ENCODE assay signal across 8 cellular contexts in the genomic region with DNA sequence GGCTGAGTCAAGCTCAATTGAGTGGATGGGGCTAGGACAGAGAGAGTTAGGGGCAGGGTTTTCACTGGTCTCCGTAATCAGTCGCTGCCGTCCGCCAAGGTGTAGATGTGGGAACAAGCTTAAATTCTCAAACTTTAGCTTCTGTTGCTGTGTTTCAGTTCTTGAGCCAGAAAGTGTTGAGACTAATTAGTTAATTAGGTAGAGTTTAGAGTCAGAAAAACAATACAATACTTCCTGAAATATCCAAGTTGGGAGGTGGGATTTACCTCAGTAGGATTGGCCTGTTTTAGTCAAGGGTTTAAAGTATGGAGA. TPM values are rescaled to one million over a fixed set of nuclear protein-coding genes. Genes with fewer than 3 reads are reported as not detected.
DNase-seq lines count a peak whose midpoint lies in the region; ATAC-seq, FAIRE-seq and TF ChIP-seq lines count a peak whose summit lies in the region.

No MANE protein-coding gene starts in this region.

- no peak overlapping the region for H3K4me3 Mint-ChIP-seq in activated CD4-positive, alpha-beta memory T cell treated with anti-CD3 and anti-CD28 coated beads for 36 hours

- peaks cover 16% of the 10 kb centered on the region for H3K36me3 Mint-ChIP-seq in activated CD4-positive, alpha-beta memory T cell treated with anti-CD3 and anti-CD28 coated beads for 36 hours

- in situ Hi-C loops in astrocyte of the cerebellum (cut with HindIII; ENCODE audit: low sequenced_read_pairs) = no loop called here

- DNase-seq in NCI-H1436 treated with DMSO at 0.1 percent for 48 hours (lab: John Stamatoyannopoulos, UW) = peak; percentile 9
- DNase-seq in NCI-H1436 (lab: John Stamatoyannopoulos, UW) = no peak
- no peak for DNase-seq in astrocyte of the cerebellum (ENCODE audit: low read depth)
- DNase-seq in kidney epithelial cell (ENCODE audit: low read depth) = no peak
- DNase-seq in urothelium cell line (ENCODE audit: low spot score) = no peak
- DNase-seq in activated CD4-positive, alpha-beta memory T cell treated with anti-CD3 and anti-CD28 coated beads for 36 hours = no peak

- no peak for TF ChIP-seq CTCF in astrocyte of the cerebellum (IDR thresholded peaks at IDR 0.05; ENCODE audit: low read depth, low read length, missing control alignments)
- TF ChIP-seq CTCF in kidney epithelial cell (IDR thresholded peaks at IDR 0.05; ENCODE audit: insufficient read depth, low read length, poor library complexity, severe bottlenecking) = no peak

- peaks cover 4% of the 10 kb centered on the region for H3K4me1 ChIP-seq in thymus (ENCODE audit: control insufficient read depth, insufficient read depth, low read length)

- H3K27me3 Mint-ChIP-seq in activated CD4-positive, alpha-beta memory T cell treated with anti-CD3 and anti-CD28 coated beads for 36 hours = no peaks in the 10 kb centered on the region

- H3K27ac ChIP-seq in thymus (ENCODE audit: low read depth) = peak overlapping the region; percentile 100

- WGBS in thymus = 3% methylated on average over 4 of the region's 4 CpGs

- no peaks in the 10 kb centered on the region for H3K9me3 ChIP-seq in thymus (ENCODE audit: control insufficient read depth)

- H3K36me3 ChIP-seq in kidney epithelial cell (ENCODE audit: control insufficient read depth, insufficient read depth, low read length) (no peaks in the 10 kb centered on the region), thymus (ENCODE audit: control insufficient read depth, insufficient read depth) (no peaks in the 10 kb centered on the region)

- H3K4me3 ChIP-seq in astrocyte of the cerebellum (ENCODE audit: low read depth, low read length) = peak overlapping the region; percentile 98
- peak overlapping the region; percentile 84 for H3K4me3 ChIP-seq in kidney epithelial cell (ENCODE audit: low read depth, low read length)
- peak overlapping the region; percentile 94 for H3K4me3 ChIP-seq in thymus (ENCODE audit: low read length)

- H3K4me1 Mint-ChIP-seq in activated CD4-positive, alpha-beta memory T cell treated with anti-CD3 and anti-CD28 coated beads for 36 hours (ENCODE audit: low read depth) = peaks cover 20% of the 10 kb centered on the region

- no peaks in the 10 kb centered on the region for H3K27me3 ChIP-seq in kidney epithelial cell (ENCODE audit: control insufficient read depth, insufficient read depth, low read length)
- no peaks in the 10 kb centered on the region for H3K27me3 ChIP-seq in thymus (ENCODE audit: control insufficient read depth, insufficient read depth)

- intact Hi-C loops in activated CD4-positive, alpha-beta memory T cell treated with anti-CD3 and anti-CD28 coated beads for 36 hours (cut with micrococcal nuclease) = loop anchor here (1.0 to 5.0 kb wide), 13 partner anchors 9 to 1481 kb away; partner anchors contain the start of genes BDH2, CENPE, MANBA and PPP3CA

- H3K9me3 Mint-ChIP-seq in activated CD4-positive, alpha-beta memory T cell treated with anti-CD3 and anti-CD28 coated beads for 36 hours = no peaks in the 10 kb centered on the region

- POLR2A ChIA-PET in activated CD4-positive, alpha-beta memory T cell treated with anti-CD3 and anti-CD28 coated beads for 36 hours (lab: Charles Lee) = interaction anchor here (0.8 to 6.7 kb wide), 18 partner anchors 9 to 1481 kb away, joined by 3 to 147 read pairs (median 5); partner anchors contain the start of genes BDH2, CISD2, MANBA and NFKB1

- ATAC-seq in HG03159 (IDR thresholded peaks at IDR 0.05; ENCODE audit: unreplicated experiment) = no peak

- no peak overlapping the region for H3K27ac Mint-ChIP-seq in activated CD4-positive, alpha-beta memory T cell treated with anti-CD3 and anti-CD28 coated beads for 36 hours

- CTCF ChIA-PET in activated CD4-positive, alpha-beta memory T cell treated with anti-CD3 and anti-CD28 coated beads for 36 hours (lab: Charles Lee) = interaction anchor here (0.9 to 2.5 kb wide), 10 partner anchors 9 to 483 kb away, joined by 3 to 15 read pairs (median 6); partner anchors contain the start of genes CISD2 and SLC39A8

- FAIRE-seq in urothelium cell line (lab: Jason Lieb, UNC) = no peak

RNA-seq across cellular contexts. Expression of gene UBE2D3, which starts 1.1 kb away (rescaled TPM):
- total RNA-seq in kidney epithelial cell = 371 and 376 TPM in 2 replicates
- polyA plus RNA-seq in thymus = 318 TPM
- 100 to 1,000 TPM; 415 to 447 TPM for total RNA-seq in activated CD4-positive, alpha-beta memory T cell treated with anti-CD3 and anti-CD28 coated beads for 36 hours

RNA-seq across cellular contexts. Expression of gene CISD2, which starts 40.3 kb away (rescaled TPM):
- total RNA-seq in kidney epithelial cell = 26.2 and 30.4 TPM in 2 replicates
- polyA plus RNA-seq in thymus = 28.8 TPM
- 10 to 100 TPM; 28.5 to 32.8 TPM for total RNA-seq in activated CD4-positive, alpha-beta memory T cell treated with anti-CD3 and anti-CD28 coated beads for 36 hours
